In genomic region chr5:141369994-141370848, GRCh38 we compare ENCODE assay signal across 1 cellular context.
TF ChIP-seq lines count a peak whose summit lies in the region.

PCDHGB3 (plus strand) TSS chr5:141370242; CDS start chr5:141370395, 153 bp downstream.

TF ChIP-seq in GM12878, 131 proteins besides CTCF, POLR2A, EP300 and RAD21 (continued from another document):
- TF ChIP-seq CUX1 (IDR thresholded peaks at IDR 0.05; ENCODE audit: insufficient replicate concordance, low read depth, low read length), result no peak
- TF ChIP-seq ZSCAN29 (IDR thresholded peaks at IDR 0.05), result peak; percentile 79; the same call in 1 of the 2 replicates
- TF ChIP-seq SMC3 (IDR thresholded peaks at IDR 0.05; ENCODE audit: borderline replicate concordance, low read length), result peak; percentile 30; the same call in 1 of the 2 replicates
- no peak for TF ChIP-seq POLR2AphosphoS2 (IDR thresholded peaks at IDR 0.05; ENCODE audit: low read depth, low read length)
- TF ChIP-seq ZNF24 (IDR thresholded peaks at IDR 0.05), result no peak
- no peak for TF ChIP-seq RCOR1 (conservative IDR thresholded peaks at IDR 0.05; ENCODE audit: low read depth, low read length)
